In the genomic region with DNA sequence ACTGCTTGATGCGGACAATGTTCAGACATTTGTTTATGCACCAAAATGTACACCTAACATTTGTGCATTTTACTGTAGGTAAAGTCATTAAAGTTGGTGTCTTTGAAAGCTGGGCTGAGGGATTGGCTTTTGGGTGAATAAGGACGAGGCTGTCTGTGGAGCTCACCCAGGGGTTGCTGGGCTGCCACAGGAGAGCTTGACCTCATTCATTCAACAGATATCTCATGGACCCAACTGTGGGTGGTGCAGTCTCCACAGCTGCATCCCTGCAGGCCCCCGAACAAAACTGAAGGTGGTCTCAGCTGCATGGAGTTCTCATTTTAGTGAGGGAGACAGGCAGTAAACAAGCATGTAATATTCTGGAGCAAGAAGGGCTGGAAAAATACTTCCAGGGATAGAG, we compare ENCODE assay signal across 20 cellular contexts. TPM values are rescaled to one million over a fixed set of nuclear protein-coding genes. Genes with fewer than 3 reads are reported as not detected.
DNase-seq lines count a peak whose midpoint lies in the region; ATAC-seq and TF ChIP-seq lines count a peak whose summit lies in the region.
"Had no signal": no experiment of that assay in that cellular context is flagged by ENCODE, and none has a peak within 500 bp of the region (broad histone marks: within the 10 kb centered on the region; RNA-seq: fewer than 3 reads in every experiment).

No MANE protein-coding gene starts in this region.

- H3K4me1 Mint-ChIP-seq in T-cell (peaks cover 58 to 60% (median 58%) of the 10 kb centered on the region in 3 donors), endothelial cell (ENCODE audit: unreplicated experiment) (peaks cover 17% of the 10 kb centered on the region), progenitor cell of endocrine pancreas (ENCODE audit: low read depth) (no peaks in the 10 kb centered on the region)

- H3K27me3 Mint-ChIP-seq in T-cell = no peaks in the 10 kb centered on the region
- peaks cover 18% of the 10 kb centered on the region for H3K27me3 Mint-ChIP-seq in endothelial cell (ENCODE audit: unreplicated experiment)
- no peaks in the 10 kb centered on the region for H3K27me3 Mint-ChIP-seq in progenitor cell of endocrine pancreas

- H3K36me3 ChIP-seq in heart right ventricle = peaks cover 0 to 77% (median 27%) of the 10 kb centered on the region in 9 donors

- peak; percentile 52 for DNase-seq in activated effector memory CD4-positive, alpha-beta T cell treated with anti-CD3 and anti-CD28 coated beads, Interleukin-2, amount 50 U/mL, for 16 hours
- DNase-seq in activated effector memory CD4-positive, alpha-beta T cell treated with Interleukin-2 at 50 U/mL for 16 hours = no peak
- DNase-seq in T-cell = no peak
- DNase-seq in endothelial cell (ENCODE audit: low spot score) = no peak
- DNase-seq in posterior vena cava (ENCODE audit: low spot score) = peak; percentile 22
- no peak for DNase-seq in progenitor cell of endocrine pancreas (ENCODE audit: low spot score, unreplicated experiment)
- no peak for DNase-seq in heart right ventricle
- DNase-seq: activated CD4-positive, alpha-beta T cell treated with anti-CD3 and anti-CD28 coated beads, Interleukin-2, amount 50 U/mL, for 48 hours; body of pancreas; cortex of kidney; DMS79 treated with DMSO at 0.1 percent for 48 hours; foreskin melanocyte; kidney glomerular epithelial cell; NCI-H2227 treated with DMSO at 0.1 percent for 48 hours; occipital lobe; right cardiac atrium; SK-N-SH had no signal

- H3K4me3 Mint-ChIP-seq in T-cell (peak overlapping the region in 2 of 3 donors; percentile 13 to 80), endothelial cell (ENCODE audit: unreplicated experiment) (peak overlapping the region; percentile 33), progenitor cell of endocrine pancreas (ENCODE audit: low read depth) (no peak overlapping the region)
- H3K4me3 Mint-ChIP-seq: CD14-positive monocyte had no signal

- H3K4me3 ChIP-seq in heart right ventricle = no peak overlapping the region
- H3K4me3 ChIP-seq: body of pancreas had no signal

- H3K36me3 Mint-ChIP-seq in T-cell = peaks cover 25% of the 10 kb centered on the region
- peaks cover 40% of the 10 kb centered on the region for H3K36me3 Mint-ChIP-seq in endothelial cell (ENCODE audit: low read depth, unreplicated experiment)
- peaks cover 18% of the 10 kb centered on the region for H3K36me3 Mint-ChIP-seq in progenitor cell of endocrine pancreas (ENCODE audit: insufficient read depth)

- no peaks in the 10 kb centered on the region for H3K27me3 ChIP-seq in heart right ventricle
- H3K27me3 ChIP-seq: body of pancreas had no signal

- H3K27ac ChIP-seq in heart right ventricle = no peak overlapping the region
- H3K27ac ChIP-seq: body of pancreas had no signal

- POLR2A ChIA-PET in T-cell (lab: Charles Lee) = no interaction called here

- intact Hi-C loops in posterior vena cava (cut with DNase I) (no loop called here), heart right ventricle (cut with DNase I) (no loop called here)

- ATAC-seq in T-cell (replicated peaks in 1 of 4) (no peak), heart right ventricle (no peak), GM19455 (IDR thresholded peaks at IDR 0.05; ENCODE audit: unreplicated experiment) (no peak)
- ATAC-seq: body of pancreas, Panc1, right cardiac atrium had no signal

- peaks cover 0 to 36% (median 12%) of the 10 kb centered on the region in 9 donors for H3K4me1 ChIP-seq in heart right ventricle

- CTCF ChIA-PET in T-cell (lab: Charles Lee) = interaction anchor here in 1 of 2 donors (0.6 kb wide), 1 partner anchor 105 kb away, joined by 3 read pairs; no protein-coding TSS in a partner anchor

- H3K27ac Mint-ChIP-seq in T-cell (peak overlapping the region; percentile 91 to 96), endothelial cell (ENCODE audit: unreplicated experiment) (peak overlapping the region; percentile 81), progenitor cell of endocrine pancreas (no peak overlapping the region)

- H3K9me3 Mint-ChIP-seq in T-cell (no peaks in the 10 kb centered on the region), endothelial cell (ENCODE audit: unreplicated experiment) (no peaks in the 10 kb centered on the region), progenitor cell of endocrine pancreas (ENCODE audit: low read depth) (no peaks in the 10 kb centered on the region)

- 91 to 95% methylated on average over 3 of the region's 3 CpGs for WGBS in heart right ventricle, 2 donors

- TF ChIP-seq CTCF in endothelial cell (IDR thresholded peaks at IDR 0.05; ENCODE audit: unreplicated experiment) = no peak
- no peak for TF ChIP-seq CTCF in progenitor cell of endocrine pancreas (IDR thresholded peaks at IDR 0.05; ENCODE audit: unreplicated experiment)
- TF ChIP-seq CTCF in heart right ventricle (IDR thresholded peaks at IDR 0.05) = no peak

- H3K9me3 ChIP-seq in heart right ventricle = no peaks in the 10 kb centered on the region
- H3K9me3 ChIP-seq: body of pancreas, SK-N-SH had no signal

RNA-seq across cellular contexts. Expression of a gene that starts 32.7 kb away (rescaled TPM):
- total RNA-seq in T-cell (100 to 1,000 TPM in 3 of 5 donors, 10 to 100 TPM in 2; 89.4 to 116 (median 101) TPM), endothelial cell (ENCODE audit: unreplicated experiment) (85.9 TPM), posterior vena cava (10 to 100 TPM; 33.2 to 40.3 TPM), progenitor cell of endocrine pancreas (106 and 117 TPM in 2 replicates), heart right ventricle (10 to 100 TPM; 26.4 to 43.6 (median 31.6) TPM)
- 10 to 100 TPM; 41.1 to 69.5 TPM for polyA plus RNA-seq in heart right ventricle

RNA-seq across cellular contexts. Expression of a gene that starts 56.8 kb away (rescaled TPM):
- total RNA-seq in T-cell (10 to 100 TPM; 64.0 to 84.3 (median 75.1) TPM), endothelial cell (ENCODE audit: unreplicated experiment) (107 TPM), posterior vena cava (10 to 100 TPM; 35.5 to 47.1 TPM), progenitor cell of endocrine pancreas (83.0 and 85.0 TPM in 2 replicates), heart right ventricle (10 to 100 TPM; 45.9 to 65.5 (median 53.9) TPM)
- 100 to 1,000 TPM in 1 of 2 donors, 10 to 100 TPM in 1; 29.3 to 101 TPM for polyA plus RNA-seq in heart right ventricle

Comparison
In these comparisons a context has a peak if more than half of its experiments do, and no peak if none do; other contexts are left out.
1. DNase-seq: peak in activated effector memory CD4-positive, alpha-beta T cell treated with anti-CD3 and anti-CD28 coated beads, Interleukin-2, amount 50 U/mL, for 16 hours (single experiment) and posterior vena cava (single experiment); none in activated effector memory CD4-positive, alpha-beta T cell treated with Interleukin-2 at 50 U/mL for 16 hours (single experiment), T-cell (0 of 34), endothelial cell (single experiment), progenitor cell of endocrine pancreas (single experiment) and heart right ventricle (0 of 2).